Comparison of ENCODE assay signal across 10 cellular contexts in genomic region chr10:61894150-61894549, GRCh38.
"Had no signal": no experiment of that assay in that cellular context is flagged by ENCODE, and none has a peak within 500 bp of the region (broad histone marks: within the 10 kb centered on the region; RNA-seq: fewer than 3 reads in every experiment).

No MANE protein-coding gene starts in this region.

- H3K36me3 ChIP-seq: cardiac muscle cell, ovary, stomach, thoracic aorta had no signal

- H3K27ac ChIP-seq: cardiac muscle cell, ovary, stomach, thoracic aorta had no signal

- ATAC-seq: esophagus mucosa had no signal

- FAIRE-seq: endometrium had no signal

- DNase-seq: activated CD4-positive, alpha-beta T cell treated with anti-CD3 and anti-CD28 coated beads for 1 hour; kidney glomerular epithelial cell; ovary; stomach had no signal

- H3K9me3 Mint-ChIP-seq: neural crest cell; T-helper 2 cell treated with Interferon-gamma antibody and Interleukin-4, amounts not matched to agents 5 μg/mL and 100 μg/mL, for 36 hours had no signal

- H3K27me3 ChIP-seq: ovary, stomach had no signal

- H3K27ac Mint-ChIP-seq: T-helper 2 cell treated with Interferon-gamma antibody and Interleukin-4, amounts not matched to agents 5 μg/mL and 100 μg/mL, for 36 hours had no signal

- H3K4me3 Mint-ChIP-seq: neural crest cell; T-helper 2 cell treated with Interferon-gamma antibody and Interleukin-4, amounts not matched to agents 5 μg/mL and 100 μg/mL, for 36 hours had no signal

- H3K4me3 ChIP-seq: cardiac muscle cell, ovary, stomach, thoracic aorta had no signal

- H3K9me3 ChIP-seq: ovary, stomach, thoracic aorta had no signal
